ENCODE assay signal across 7 cellular contexts in genomic region chr10:61289813-61290212, GRCh38.
"Had no signal": no experiment of that assay in that cellular context is flagged by ENCODE, and none has a peak within 500 bp of the region (broad histone marks: within the 10 kb centered on the region; RNA-seq: fewer than 3 reads in every experiment).

No MANE protein-coding gene starts in this region.

- H3K27ac ChIP-seq: HL-60, KMS-11 had no signal

- FAIRE-seq: HepG2, HTR-8/SVneo had no signal

- ATAC-seq: HepG2 had no signal

- DNase-seq: IMR-90, KBM-7, KG1 had no signal

- H3K4me2 ChIP-seq: KMS-11 had no signal

- H3K9ac ChIP-seq: KMS-11 had no signal
